Comparison of ENCODE assay signal across 8 cellular contexts in genomic region chr2:160210599-160211138, GRCh38. TPM values are rescaled to one million over a fixed set of nuclear protein-coding genes. Genes with fewer than 3 reads are reported as not detected.
A peak's percentile ranks its signal among the peaks of the same experiment; 100 is the strongest.
DNase-seq lines count a peak whose midpoint lies in the region; ATAC-seq, FAIRE-seq and TF ChIP-seq lines count a peak whose summit lies in the region.

No MANE protein-coding gene starts in this region.

- H3K9me2 ChIP-seq in GM23338 (ENCODE audit: insufficient read depth), result 0 out of 2 replicates have a peak, but pooled peaks cover 1% of the 10 kb centered on the region

- H3K4me3 ChIP-seq in GM12875 (ENCODE audit: low read depth, low read length), result no peak overlapping the region
- H3K4me3 ChIP-seq in GM23338, result no peak overlapping the region
- no peak overlapping the region for H3K4me3 ChIP-seq in LNCaP clone FGC (ENCODE audit: low read depth, low read length)

- H4K20me1 ChIP-seq in GM23338 (replicated peaks; ENCODE audit: insufficient read depth), result no peaks in the 10 kb centered on the region

- CTCF ChIA-PET in activated B cell treated with CpG ODN at 0.5 μM for 24 hours (lab: Charles Lee), result interaction anchor here (1.4 to 3.0 kb wide), 3 partner anchors 8 to 783 kb away, joined by 3 to 20 read pairs (median 6); no protein-coding TSS in a partner anchor

- H3K36me3 ChIP-seq in GM23338 (ENCODE audit: insufficient read depth), result no peaks in the 10 kb centered on the region

- no peak for FAIRE-seq in HTR-8/SVneo (lab: Jason Lieb, UNC)

- TF ChIP-seq CTCF in GM12875 (IDR thresholded peaks at IDR 0.05; ENCODE audit: borderline replicate concordance, insufficient read depth, low read depth, low read length) (peak; percentile 95), GM23338 (conservative IDR thresholded peaks at IDR 0.05; ENCODE audit: low read depth in 2 of 2) (peak; percentile 94 to 97), LNCaP clone FGC (IDR thresholded peaks at IDR 0.05; ENCODE audit: control insufficient read depth, extremely low read depth, insufficient read depth) (peak; percentile 82), activated B cell treated with CpG ODN at 0.5 μM for 24 hours (IDR thresholded peaks at IDR 0.05) (peak; percentile 85)

- POLR2A ChIA-PET in activated B cell treated with CpG ODN at 0.5 μM for 24 hours (lab: Charles Lee), result interaction anchor here (0.8 kb wide), 1 partner anchor 306 kb away, joined by 3 read pairs; the partner anchor contains the start of gene LY75

- H3K79me2 ChIP-seq in GM23338 (replicated peaks; ENCODE audit: insufficient read depth), result no peaks in the 10 kb centered on the region

- no peak overlapping the region for H2AFZ ChIP-seq in GM23338

- H3K9me3 Mint-ChIP-seq in GM23338, result peaks cover 7% of the 10 kb centered on the region; the same call in 2 of the 3 replicates
- H3K9me3 Mint-ChIP-seq in activated B cell treated with CpG ODN at 0.5 μM for 24 hours, result peaks cover 4% of the 10 kb centered on the region
- no peaks in the 10 kb centered on the region for H3K9me3 Mint-ChIP-seq in central memory CD8-positive, alpha-beta T cell

- H3K27me3 ChIP-seq in GM23338 (ENCODE audit: insufficient read depth), result no peaks in the 10 kb centered on the region

- no peaks in the 10 kb centered on the region for H3F3A ChIP-seq in GM23338 (replicated peaks; ENCODE audit: low read depth)

- no peak overlapping the region for H3K27ac Mint-ChIP-seq in GM23338
- H3K27ac Mint-ChIP-seq in activated B cell treated with CpG ODN at 0.5 μM for 24 hours, result no peak overlapping the region
- no peak overlapping the region for H3K27ac Mint-ChIP-seq in central memory CD8-positive, alpha-beta T cell (ENCODE audit: low read depth)

- ATAC-seq in GM23338, result peak; percentile 97
- ATAC-seq in activated B cell treated with CpG ODN at 0.5 μM for 24 hours (ENCODE audit: low read depth), result peak; percentile 99
- ATAC-seq in central memory CD8-positive, alpha-beta T cell (replicated peaks; ENCODE audit: extremely low read depth, poor library complexity, severe bottlenecking), result peak; percentile 52

- no peaks in the 10 kb centered on the region; the same call in 1 of the 3 replicates for H3K4me1 Mint-ChIP-seq in GM23338
- H3K4me1 Mint-ChIP-seq in activated B cell treated with CpG ODN at 0.5 μM for 24 hours, result peaks cover 31% of the 10 kb centered on the region
- peaks cover 12% of the 10 kb centered on the region for H3K4me1 Mint-ChIP-seq in central memory CD8-positive, alpha-beta T cell

- H3K4me2 ChIP-seq in GM23338, result no peak overlapping the region

- intact Hi-C loops in activated B cell treated with CpG ODN at 0.5 μM for 24 hours (cut with micrococcal nuclease), result loop anchor here (1.0 kb wide), 2 partner anchors 100 to 1309 kb away; no protein-coding TSS in a partner anchor

- no peak overlapping the region for H3K27ac ChIP-seq in GM23338 (ENCODE audit: low read depth)

- peak; percentile 86 for DNase-seq in GM23338 (ENCODE audit: low spot score)
- no peak for DNase-seq in LNCaP clone FGC (ENCODE audit: low read depth)
- DNase-seq in activated B cell treated with CpG ODN at 0.5 μM for 24 hours, result peak; percentile 60
- DNase-seq in central memory CD8-positive, alpha-beta T cell (ENCODE audit: low spot score in 2 of 2), result peak; percentile 35 to 51
- DNase-seq in lung microvascular endothelial cell (ENCODE audit: low read depth in 2 of 2), result peak; percentile 81 to 85
- DNase-seq in stimulated activated CD8-positive, alpha-beta memory T cell treated with anti-CD3 and anti-CD28 coated beads, Interleukin-4, amount 100 ng/mL, for 1 hour (ENCODE audit: low read depth in 2 of 2, low spot score in 1 of 2), result peak; percentile 40 to 50
- no peak for DNase-seq in HTR-8/SVneo (ENCODE audit: insufficient read length, low spot score)

- H3K27me3 Mint-ChIP-seq in GM23338 (ENCODE audit: insufficient read depth, low read depth, poor library complexity), result peaks cover 4% of the 10 kb centered on the region
- H3K27me3 Mint-ChIP-seq in activated B cell treated with CpG ODN at 0.5 μM for 24 hours, result peaks cover 9% of the 10 kb centered on the region
- peaks cover 24% of the 10 kb centered on the region for H3K27me3 Mint-ChIP-seq in central memory CD8-positive, alpha-beta T cell

- H3K4me3 Mint-ChIP-seq in GM23338 (no peak overlapping the region), activated B cell treated with CpG ODN at 0.5 μM for 24 hours (no peak overlapping the region)
- no peak overlapping the region for H3K4me3 Mint-ChIP-seq in central memory CD8-positive, alpha-beta T cell

- no peaks in the 10 kb centered on the region for H3K36me3 Mint-ChIP-seq in GM23338 (ENCODE audit: low read depth)
- H3K36me3 Mint-ChIP-seq in activated B cell treated with CpG ODN at 0.5 μM for 24 hours (ENCODE audit: low read depth), result no peaks in the 10 kb centered on the region
- peaks cover 2% of the 10 kb centered on the region for H3K36me3 Mint-ChIP-seq in central memory CD8-positive, alpha-beta T cell (ENCODE audit: insufficient read depth)

- no peaks in the 10 kb centered on the region for H3K4me1 ChIP-seq in GM23338 (ENCODE audit: insufficient read depth)

TF ChIP-seq in GM23338, 12 proteins besides CTCF, POLR2A, EP300 and RAD21:
- TF ChIP-seq EZH2phosphoT487 (IDR thresholded peaks at IDR 0.05; ENCODE audit: unreplicated experiment) (no peak), REST (IDR thresholded peaks at IDR 0.05; ENCODE audit: unreplicated experiment) (no peak), JUNB (IDR thresholded peaks at IDR 0.05; ENCODE audit: unreplicated experiment) (no peak), ZNF331 (CRISPR knock-in tag; IDR thresholded peaks at IDR 0.05; ENCODE audit: low read depth) (no peak), STAT1 (IDR thresholded peaks at IDR 0.05; ENCODE audit: unreplicated experiment) (no peak)
TF ChIP-seq in GM23338: peak in this region for 0.

RNA-seq across cellular contexts. Expression of gene ITGB6, which starts 10.6 kb away (rescaled TPM):
- total RNA-seq in GM23338 (2014; rRNA removed; shearing (Covaris generic)), result not detected in 2 replicates
- polyA plus RNA-seq in GM23338 (2016; fragmentation: Nextera tagmentation; extraction: Ambion mirVana), result not detected in 2 replicates
- not detected in 2 replicates for total RNA-seq in activated B cell treated with CpG ODN at 0.5 μM for 24 hours
- total RNA-seq in lung microvascular endothelial cell, result not detected in 2 replicates

Comparison
In these comparisons a context has a peak if more than half of its experiments do, and no peak if none do; other contexts are left out.
1. DNase-seq: peak in GM23338 (single experiment), activated B cell treated with CpG ODN at 0.5 μM for 24 hours (single experiment), central memory CD8-positive, alpha-beta T cell (2 of 2), lung microvascular endothelial cell (2 of 2) and stimulated activated CD8-positive, alpha-beta memory T cell treated with anti-CD3 and anti-CD28 coated beads, Interleukin-4, amount 100 ng/mL, for 1 hour (2 of 2); none in LNCaP clone FGC (single experiment) and HTR-8/SVneo (single experiment).
2. Peak in every context shown above with its lines, with median percentiles within 50 percentile points of each other: CTCF ChIP-seq and ATAC-seq.